In the genomic region with DNA sequence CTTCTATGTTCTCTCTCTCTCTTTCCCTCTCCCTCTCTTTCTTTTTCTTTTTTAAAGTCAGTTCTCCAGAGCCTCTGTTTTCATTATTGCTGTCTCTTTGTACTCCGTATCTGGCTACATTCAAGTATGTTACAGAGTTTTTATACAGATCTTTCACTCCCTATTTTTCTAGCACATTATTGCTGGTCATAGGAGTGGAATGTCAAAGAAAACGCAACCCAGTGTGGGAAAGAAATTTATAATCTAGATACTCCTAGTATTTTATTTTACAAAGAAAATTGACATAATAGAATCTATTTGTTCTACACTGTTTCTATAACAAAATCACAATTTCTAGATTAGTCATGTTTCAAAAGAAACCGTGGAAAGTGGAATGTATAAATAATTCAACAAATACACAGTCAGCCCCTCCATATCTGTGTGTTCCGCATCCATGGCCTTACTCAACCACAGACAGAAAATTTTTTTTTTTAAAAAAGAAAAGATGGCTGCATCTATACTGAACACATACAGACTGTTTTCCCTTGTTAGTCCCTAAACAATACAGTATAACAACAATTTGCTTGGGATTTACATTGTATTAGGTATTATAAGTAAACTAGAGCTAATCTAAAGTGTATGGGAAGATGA, we compare ENCODE assay signal across 14 cellular contexts. TPM values are rescaled to one million over a fixed set of nuclear protein-coding genes. Genes with fewer than 3 reads are reported as not detected.
DNase-seq lines count a peak whose midpoint lies in the region; ATAC-seq and TF ChIP-seq lines count a peak whose summit lies in the region.
"Had no signal": no experiment of that assay in that cellular context is flagged by ENCODE, and none has a peak within 500 bp of the region (broad histone marks: within the 10 kb centered on the region; RNA-seq: fewer than 3 reads in every experiment).

No MANE protein-coding gene starts in this region.

- no peak overlapping the region for H3K14ac ChIP-seq in IMR-90 (replicated peaks; ENCODE audit: low read depth, low read length)

- no peak overlapping the region for H2BK15ac ChIP-seq in IMR-90 (ENCODE audit: low read depth, low read length)

- in situ Hi-C loops in IMR-90 (cut with MboI; ENCODE audit: low sequenced_read_pairs) = no loop called here

- H3K23ac ChIP-seq in IMR-90 (ENCODE audit: low read depth, low read length) = no peak overlapping the region

- WGBS in IMR-90 (ENCODE audit: extremely low coverage in 2 of 2, insufficient read length in 1 of 2), 2 experiments = no CpG with 5 or more reads among the region's 4 CpGs
- 72% methylated on average over 4 of the region's 4 CpGs for WGBS in suprapubic skin

- no peak overlapping the region for H2BK20ac ChIP-seq in IMR-90 (ENCODE audit: low read depth, low read length)

- H3K27me3 ChIP-seq in IMR-90 (ENCODE audit: control insufficient read depth, insufficient read depth, low read length) = no peaks in the 10 kb centered on the region
- no peaks in the 10 kb centered on the region for H3K27me3 ChIP-seq in breast epithelium
- H3K27me3 ChIP-seq in suprapubic skin = no peaks in the 10 kb centered on the region

- H3K4ac ChIP-seq in IMR-90 (ENCODE audit: low read depth, low read length) = no peak overlapping the region

- H2AFZ ChIP-seq in IMR-90 (replicated peaks; ENCODE audit: low read length, poor library complexity) = no peak overlapping the region

- H3K9me1 ChIP-seq in IMR-90 (ENCODE audit: insufficient read depth, low read length) = no peaks in the 10 kb centered on the region

- TF ChIP-seq RAD21 in IMR-90 (IDR thresholded peaks at IDR 0.05; ENCODE audit: low read length) = no peak

- intact Hi-C loops in IMR-90 (cut with micrococcal nuclease) = loop anchor here (1.0 kb wide), 1 partner anchor 12 kb away; the partner anchor contains the start of gene NEMP2
- intact Hi-C loops in breast epithelium (cut with DNase I; ENCODE audit: low total_unique reads) = loop anchor here (1.0 kb wide), 1 partner anchor 17 kb away; no protein-coding TSS in a partner anchor

- peak overlapping the region; percentile 52 for H3K4me2 ChIP-seq in IMR-90 (ENCODE audit: low read depth, low read length)

- ATAC-seq in IMR-90 (ENCODE audit: low read depth) (peak; percentile 88), HG03457 (IDR thresholded peaks at IDR 0.05; ENCODE audit: unreplicated experiment) (no peak), HG02763 (IDR thresholded peaks at IDR 0.05; ENCODE audit: unreplicated experiment) (no peak), GM21390 (IDR thresholded peaks at IDR 0.05; ENCODE audit: unreplicated experiment) (no peak)

- H3K56ac ChIP-seq in IMR-90 (ENCODE audit: extremely low read depth, insufficient read depth, low read length) = no peak overlapping the region

- TF ChIP-seq CTCF in IMR-90 (conservative IDR thresholded peaks at IDR 0.05; ENCODE audit: low read depth, low read length) = no peak
- no peak for TF ChIP-seq CTCF in breast epithelium (IDR thresholded peaks at IDR 0.05)
- TF ChIP-seq CTCF in suprapubic skin (IDR thresholded peaks at IDR 0.05) = no peak

- H3K4me1 ChIP-seq in IMR-90 (ENCODE audit: control insufficient read depth, insufficient read depth, low read length) = no peaks in the 10 kb centered on the region
- no peaks in the 10 kb centered on the region for H3K4me1 ChIP-seq in breast epithelium
- peaks cover 5% of the 10 kb centered on the region for H3K4me1 ChIP-seq in suprapubic skin

- H3K18ac ChIP-seq in IMR-90 (ENCODE audit: low read depth, low read length) = no peak overlapping the region

- no TSS peak for BruUV-seq in IMR-90 (replicated peaks; lab: Mats Ljungman, UMichigan)

- no peak overlapping the region for H3K27ac ChIP-seq in IMR-90 (ENCODE audit: insufficient read depth, low read length)
- H3K27ac ChIP-seq in breast epithelium = peak overlapping the region in 1 of 2 donors; percentile 5
- no peak overlapping the region for H3K27ac ChIP-seq in suprapubic skin

- H4K20me1 ChIP-seq in IMR-90 (ENCODE audit: insufficient read depth, low read length) = no peaks in the 10 kb centered on the region

- H2BK120ac ChIP-seq in IMR-90 (ENCODE audit: low read depth, low read length) = no peak overlapping the region

- no peak overlapping the region for H4K8ac ChIP-seq in IMR-90 (ENCODE audit: low read depth in 2 of 2, low read length in 2 of 2)

- H2AK9ac ChIP-seq in IMR-90 (replicated peaks; ENCODE audit: low read depth, low read length, poor library complexity) = no peak overlapping the region

- H3K4me3 ChIP-seq in IMR-90 (ENCODE audit: insufficient read depth, low read depth, low read length) (peak overlapping the region; percentile 31; the same call in 1 of the 2 replicates), breast epithelium (peak overlapping the region in 2 of 3 donors; percentile 30 to 47), suprapubic skin (peak overlapping the region; percentile 15)

- H4K5ac ChIP-seq in IMR-90 (ENCODE audit: low read depth, low read length) = no peak overlapping the region

- no peak overlapping the region for H3K9ac ChIP-seq in IMR-90 (ENCODE audit: low read depth, low read length)

- dilution Hi-C loops in IMR-90 (cut with HindIII; ENCODE audit: low sequenced_read_pairs, unreplicated experiment) = no loop called here

- no peak overlapping the region for H4K91ac ChIP-seq in IMR-90 (ENCODE audit: insufficient read depth, low read depth, low read length)

- DNase-seq in IMR-90 = peak; percentile 58
- no peak for DNase-seq in breast epithelium (ENCODE audit: low spot score in 2 of 2)
- peak; percentile 62 for DNase-seq in iris pigment epithelial cell (ENCODE audit: low read depth)
- no peak for DNase-seq in suprapubic skin (ENCODE audit: low spot score in 2 of 2)
- DNase-seq in activated naive CD4-positive, alpha-beta T cell (lab: John Stamatoyannopoulos, UW) = no peak
- DNase-seq: activated CD8-positive, alpha-beta memory T cell treated with anti-CD3 and anti-CD28 coated beads for 24 hours; activated effector memory CD4-positive, alpha-beta T cell treated with anti-CD3 and anti-CD28 coated beads, Interleukin-2, amount 50 U/mL, for 16 hours; C1 segment of cervical spinal cord; glutamatergic neuron; NCI-H187; stimulated activated CD8-positive, alpha-beta memory T cell treated with anti-CD3 and anti-CD28 coated beads, Interleukin-4, amount 100 ng/mL, for 48 hours had no signal

- H3K9me3 ChIP-seq in IMR-90 (ENCODE audit: control insufficient read depth, insufficient read depth, low read length) (no peaks in the 10 kb centered on the region), breast epithelium (peaks cover 0 to 7% of the 10 kb centered on the region in 2 donors), suprapubic skin (no peaks in the 10 kb centered on the region)

- no peaks in the 10 kb centered on the region for H3K36me3 ChIP-seq in IMR-90 (ENCODE audit: control insufficient read depth, insufficient read depth, low read length)
- no peaks in the 10 kb centered on the region for H3K36me3 ChIP-seq in breast epithelium
- no peaks in the 10 kb centered on the region for H3K36me3 ChIP-seq in suprapubic skin

- TF ChIP-seq EP300 in suprapubic skin (IDR thresholded peaks at IDR 0.05) = no peak

- no peak overlapping the region for H2AK5ac ChIP-seq in IMR-90 (ENCODE audit: low read depth, low read length)

- TF ChIP-seq POLR2A in IMR-90 (IDR thresholded peaks at IDR 0.05; ENCODE audit: low read depth, low read length) = no peak
- no peak for TF ChIP-seq POLR2A in breast epithelium (IDR thresholded peaks at IDR 0.05)
- no peak for TF ChIP-seq POLR2A in suprapubic skin (IDR thresholded peaks at IDR 0.05)

- no peaks in the 10 kb centered on the region for H3K79me1 ChIP-seq in IMR-90 (ENCODE audit: low read depth in 1 of 2, low read length in 2 of 2)

- POLR2A ChIA-PET in IMR-90 (lab: Charles Lee; ENCODE audit: unreplicated experiment) = no interaction called here

- no peak overlapping the region for H2BK5ac ChIP-seq in IMR-90 (ENCODE audit: low read depth, low read length, poor library complexity, severe bottlenecking)

- CTCF ChIA-PET in IMR-90 (lab: Yijun Ruan, JAX) = no interaction called here

TF ChIP-seq in IMR-90, 13 proteins besides CTCF, POLR2A, EP300 and RAD21 (continues in another document):
- no peak for TF ChIP-seq RFX5 (IDR thresholded peaks at IDR 0.05; ENCODE audit: low read depth, low read length)
- no peak for TF ChIP-seq MXI1 (IDR thresholded peaks at IDR 0.05; ENCODE audit: borderline replicate concordance, low read depth, low read length)
- TF ChIP-seq MAZ (IDR thresholded peaks at IDR 0.05; ENCODE audit: borderline replicate concordance, low read depth, low read length) = no peak
- TF ChIP-seq FOS (IDR thresholded peaks at IDR 0.05; ENCODE audit: low read depth, low read length) = no peak
- TF ChIP-seq ELK1 (IDR thresholded peaks at IDR 0.05; ENCODE audit: borderline replicate concordance, low read depth, low read length) = no peak
- TF ChIP-seq MAFK (IDR thresholded peaks at IDR 0.05; ENCODE audit: low read depth, low read length) = no peak
- TF ChIP-seq BHLHE40 (IDR thresholded peaks at IDR 0.05; ENCODE audit: low read depth, low read length) = no peak
- TF ChIP-seq RCOR1 (IDR thresholded peaks at IDR 0.05; ENCODE audit: insufficient replicate concordance, low read length) = no peak
- no peak for TF ChIP-seq NFE2L2 (IDR thresholded peaks at IDR 0.05; ENCODE audit: low read depth, low read length)
- TF ChIP-seq, protein P1, sequence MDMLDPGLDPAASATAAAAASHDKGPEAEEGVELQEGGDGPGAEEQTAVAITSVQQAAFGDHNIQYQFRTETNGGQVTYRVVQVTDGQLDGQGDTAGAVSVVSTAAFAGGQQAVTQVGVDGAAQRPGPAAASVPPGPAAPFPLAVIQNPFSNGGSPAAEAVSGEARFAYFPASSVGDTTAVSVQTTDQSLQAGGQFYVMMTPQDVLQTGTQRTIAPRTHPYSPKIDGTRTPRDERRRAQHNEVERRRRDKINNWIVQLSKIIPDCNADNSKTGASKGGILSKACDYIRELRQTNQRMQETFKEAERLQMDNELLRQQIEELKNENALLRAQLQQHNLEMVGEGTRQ (IDR thresholded peaks at IDR 0.05; ENCODE audit: low read depth, low read length) = no peak
- TF ChIP-seq SMC3 (IDR thresholded peaks at IDR 0.05; ENCODE audit: low read depth, low read length) = no peak
- TF ChIP-seq CHD1 (IDR thresholded peaks at IDR 0.05; ENCODE audit: low read depth, low read length) = no peak

RNA-seq across cellular contexts. Expression of gene NEMP2, which starts 11.3 kb away (rescaled TPM):
- total RNA-seq in IMR-90 (2012; rRNA removed) (1.3 and 2.2 TPM in 2 replicates), breast epithelium (1 to 10 TPM; 4.5 to 6.6 (median 5.2) TPM), suprapubic skin (1 to 10 TPM; 1.6 to 3.4 (median 2.9) TPM)
- 0.83 and 1.1 TPM in 2 replicates for polyA plus RNA-seq in IMR-90 (2012; rRNA removed)
- 0.24 and 0.45 TPM in 2 replicates for polyA plus RNA-seq in IMR-90 (2012; cell fraction: cytosol; rRNA removed)
- 0.12 and 0.85 TPM in 2 replicates for polyA plus RNA-seq in IMR-90 (2012; cell fraction: nucleus; rRNA removed; ENCODE audit: low replicate concordance)

Comparison
In these comparisons a context has a peak if more than half of its experiments do, and no peak if none do; other contexts are left out.
1. DNase-seq: peak in IMR-90 (single experiment) and iris pigment epithelial cell (single experiment); none in breast epithelium (0 of 2), suprapubic skin (0 of 2) and activated naive CD4-positive, alpha-beta T cell (0 of 4).
2. Peak in every context shown above with its lines, with median percentiles within 50 percentile points of each other: H3K4me3 ChIP-seq.